20 cellular contexts compared by ENCODE assay signal in genomic region chr1:66489146-66489545, GRCh38. TPM values are rescaled to one million over a fixed set of nuclear protein-coding genes. Genes with fewer than 3 reads are reported as not detected.
DNase-seq lines count a peak whose midpoint lies in the region; TF ChIP-seq lines count a peak whose summit lies in the region.
"Had no signal": no experiment of that assay in that cellular context is flagged by ENCODE, and none has a peak within 500 bp of the region (broad histone marks: within the 10 kb centered on the region; RNA-seq: fewer than 3 reads in every experiment).

No MANE protein-coding gene starts in this region.

- H3K4me3 Mint-ChIP-seq in Calu3 (ENCODE audit: low read depth, unreplicated experiment): no peak overlapping the region
- H3K4me3 Mint-ChIP-seq: naive thymus-derived CD8-positive, alpha-beta T cell had no signal

- in situ Hi-C loops in brain microvascular endothelial cell (cut with HindIII; ENCODE audit: low pct_ligation_motif_present, low sequenced_read_pairs): no loop called here

- H3K27ac ChIP-seq in brain microvascular endothelial cell: peak overlapping the region; percentile 47
- H3K27ac ChIP-seq: coronary artery had no signal

- no peaks in the 10 kb centered on the region for H3K27me3 Mint-ChIP-seq in Calu3 (ENCODE audit: unreplicated experiment)
- H3K27me3 Mint-ChIP-seq: naive thymus-derived CD8-positive, alpha-beta T cell had no signal

- intact Hi-C loops in Calu3 (cut with micrococcal nuclease; ENCODE audit: unreplicated experiment): no loop called here

- no TSS peak for BruUV-seq in Calu3 (replicated peaks; lab: Mats Ljungman, UMichigan)

- H3K36me3 ChIP-seq in brain microvascular endothelial cell (replicated peaks): no peaks in the 10 kb centered on the region

- peak; percentile 68 for DNase-seq in EL
- DNase-seq in M059J (ENCODE audit: low read depth): peak; percentile 64
- peak; percentile 32 for DNase-seq in brain microvascular endothelial cell
- DNase-seq in kidney tubule cell (ENCODE audit: low spot score): peak; percentile 64
- no peak for DNase-seq in kidney glomerular epithelial cell (lab: John Stamatoyannopoulos, UW)
- no peak for DNase-seq in iPS-NIHi11 (ENCODE audit: low spot score)
- no peak for DNase-seq in activated CD4-positive, CD25-positive, alpha-beta regulatory T cell treated with anti-CD3 and anti-CD28 coated beads, Interleukin-2, amount 50 U/mL, for 72 hours
- no peak for DNase-seq in Calu3
- DNase-seq: activated CD4-positive, alpha-beta T cell treated with anti-CD3 and anti-CD28 coated beads, Interleukin-2, amount 50 U/mL, for 48 hours; activated naive CD4-positive, alpha-beta T cell treated with Interleukin-2 at 50 U/mL for 16 hours; activated T-cell treated with anti-CD3 and anti-CD28 coated beads for 4 hours; COR-L47; Kasumi-1; naive thymus-derived CD8-positive, alpha-beta T cell; NCI-H774; stimulated activated CD4-positive, alpha-beta T cell treated with anti-CD3 and anti-CD28 coated beads, Interleukin-4, amount 100 ng/mL, for 24 hours had no signal

- H3K4me3 ChIP-seq in brain microvascular endothelial cell (ENCODE audit: low read depth, low read length): no peak overlapping the region
- H3K4me3 ChIP-seq: coronary artery, lung had no signal

- no peaks in the 10 kb centered on the region for H3K27me3 ChIP-seq in brain microvascular endothelial cell (replicated peaks)

- CTCF ChIA-PET in Calu3 (lab: Charles Lee): no interaction called here

- TF ChIP-seq CTCF in brain microvascular endothelial cell (IDR thresholded peaks at IDR 0.05; ENCODE audit: low read depth, low read length, missing control alignments) (no peak), Calu3 (IDR thresholded peaks at IDR 0.05; ENCODE audit: unreplicated experiment) (no peak)

- H3K9me3 Mint-ChIP-seq in Calu3 (ENCODE audit: low read depth, unreplicated experiment): no peaks in the 10 kb centered on the region

- no peaks in the 10 kb centered on the region for H3K4me1 Mint-ChIP-seq in Calu3 (ENCODE audit: low read depth, unreplicated experiment)
- H3K4me1 Mint-ChIP-seq: naive thymus-derived CD8-positive, alpha-beta T cell had no signal

- no peaks in the 10 kb centered on the region for H3K36me3 Mint-ChIP-seq in Calu3 (ENCODE audit: insufficient read depth, unreplicated experiment)
- H3K36me3 Mint-ChIP-seq: naive thymus-derived CD8-positive, alpha-beta T cell had no signal

- H3K27ac Mint-ChIP-seq in Calu3 (ENCODE audit: unreplicated experiment): no peak overlapping the region
- H3K27ac Mint-ChIP-seq: naive thymus-derived CD8-positive, alpha-beta T cell had no signal

RNA-seq across cellular contexts. Expression of gene SGIP1, which starts 44.8 kb away (rescaled TPM):
- 3.9 and 5.8 TPM in 2 replicates for total RNA-seq in M059J (2014; rRNA removed; shearing (Covaris generic))
- not detected in 2 replicates for total RNA-seq in Calu3 (2022)
- total RNA-seq: G401; HT-29; naive thymus-derived CD8-positive, alpha-beta T cell had no signal

Comparison
In these comparisons a context has a peak if more than half of its experiments do, and no peak if none do; other contexts are left out.
1. DNase-seq: peak in EL (single experiment), M059J (single experiment), brain microvascular endothelial cell (single experiment) and kidney tubule cell (single experiment); none in kidney glomerular epithelial cell (single experiment), iPS-NIHi11 (single experiment), activated CD4-positive, CD25-positive, alpha-beta regulatory T cell treated with anti-CD3 and anti-CD28 coated beads, Interleukin-2, amount 50 U/mL, for 72 hours (single experiment) and Calu3 (single experiment).